In genomic region chr18:53991805-53992204, GRCh38 we compare ENCODE assay signal across 26 cellular contexts.
DNase-seq lines count a peak whose midpoint lies in the region; ATAC-seq and TF ChIP-seq lines count a peak whose summit lies in the region.
"Had no signal": no experiment of that assay in that cellular context is flagged by ENCODE, and none has a peak within 500 bp of the region (broad histone marks: within the 10 kb centered on the region; RNA-seq: fewer than 3 reads in every experiment).

No MANE protein-coding gene starts in this region.

- POLR2A ChIA-PET in HCT116 (lab: Charles Lee), result no interaction called here

- CTCF ChIA-PET in HCT116 (lab: Charles Lee), result no interaction called here

- ATAC-seq in HCT116, result peak; percentile 63
- ATAC-seq in stimulated activated naive B cell treated with anti-CD40 and anti-IgM and Interleukin-4, amounts not matched to agents 10 μg/mL and 1 μg/mL and 100 μg/mL, for 72 hours (replicated peaks), result no peak
- ATAC-seq: GM23338, left lobe of liver, WTC11 had no signal

- H3K36me3 Mint-ChIP-seq in stimulated activated naive B cell treated with anti-CD40 and anti-IgM and Interleukin-4, amounts not matched to agents 10 μg/mL and 1 μg/mL and 100 μg/mL, for 72 hours, result no peaks in the 10 kb centered on the region
- H3K36me3 Mint-ChIP-seq: WTC11 had no signal

- H3K4me3 Mint-ChIP-seq in stimulated activated naive B cell treated with anti-CD40 and anti-IgM and Interleukin-4, amounts not matched to agents 10 μg/mL and 1 μg/mL and 100 μg/mL, for 72 hours, result no peak overlapping the region
- H3K4me3 Mint-ChIP-seq: activated CD4-positive, alpha-beta memory T cell treated with anti-CD3 and anti-CD28 coated beads, Interleukin-2, amount 10 ng/mL, durations not matched to agents 7 days and 5 days; GM23338; stimulated activated naive CD8-positive, alpha-beta T cell treated with anti-CD3 and anti-CD28 coated beads, Interleukin-15, Interleukin-2, amounts not matched to agents 100 ng/mL and 50 ng/mL, for 24 hours; WTC11 had no signal

- H3K27ac Mint-ChIP-seq in stimulated activated naive B cell treated with anti-CD40 and anti-IgM and Interleukin-4, amounts not matched to agents 10 μg/mL and 1 μg/mL and 100 μg/mL, for 72 hours, result no peak overlapping the region
- H3K27ac Mint-ChIP-seq: activated CD4-positive, alpha-beta memory T cell treated with anti-CD3 and anti-CD28 coated beads, Interleukin-2, amount 10 ng/mL, durations not matched to agents 7 days and 5 days; GM23338; stimulated activated naive CD8-positive, alpha-beta T cell treated with anti-CD3 and anti-CD28 coated beads, Interleukin-15, Interleukin-2, amounts not matched to agents 100 ng/mL and 50 ng/mL, for 24 hours; WTC11 had no signal

- H3K27ac ChIP-seq in HCT116 (ENCODE audit: low read depth, low read length), result no peak overlapping the region
- H3K27ac ChIP-seq: upper lobe of left lung had no signal

- peaks cover 0 to 7% of the 10 kb centered on the region in 2 donors for H3K27me3 Mint-ChIP-seq in stimulated activated naive B cell treated with anti-CD40 and anti-IgM and Interleukin-4, amounts not matched to agents 10 μg/mL and 1 μg/mL and 100 μg/mL, for 72 hours
- H3K27me3 Mint-ChIP-seq: activated CD4-positive, alpha-beta memory T cell treated with anti-CD3 and anti-CD28 coated beads, Interleukin-2, amount 10 ng/mL, durations not matched to agents 7 days and 5 days had no signal

- no peak for TF ChIP-seq CTCF in HCT116 (IDR thresholded peaks at IDR 0.05 in 2 of 3, conservative IDR thresholded peaks at IDR 0.05 in 1 of 3; ENCODE audit: borderline replicate concordance in 1 of 3, insufficient read depth in 1 of 3, low read depth in 2 of 3, low read length in 2 of 3)

- no peaks in the 10 kb centered on the region for H3K27me3 ChIP-seq in HCT116 (ENCODE audit: insufficient read depth, low read length)
- H3K27me3 ChIP-seq: upper lobe of left lung had no signal

- H3K4me1 ChIP-seq in HCT116 (ENCODE audit: control insufficient read depth in 1 of 2, insufficient read depth in 2 of 2, low read length in 2 of 2), result peaks cover 5 to 19% of the 10 kb centered on the region in 2 experiments; a peak in 3 of 4 replicates
- H3K4me1 ChIP-seq: upper lobe of left lung had no signal

- H3K9me2 ChIP-seq in HCT116 (ENCODE audit: insufficient read depth), result no peaks in the 10 kb centered on the region
- H3K9me2 ChIP-seq: SK-N-SH had no signal

- BruUV-seq in HCT116 (replicated peaks; lab: Mats Ljungman, UMichigan), result no TSS peak

- peak overlapping the region in 1 of 2 experiments; percentile 27; a peak in 1 of 4 replicates for H3K4me3 ChIP-seq in HCT116 (replicated peaks in 1 of 2; ENCODE audit: low read depth in 1 of 2, low read length in 2 of 2)
- H3K4me3 ChIP-seq: GM23338, smooth muscle cell, upper lobe of left lung had no signal

- H3K4me1 Mint-ChIP-seq in stimulated activated naive B cell treated with anti-CD40 and anti-IgM and Interleukin-4, amounts not matched to agents 10 μg/mL and 1 μg/mL and 100 μg/mL, for 72 hours, result no peaks in the 10 kb centered on the region
- H3K4me1 Mint-ChIP-seq: activated CD4-positive, alpha-beta memory T cell treated with anti-CD3 and anti-CD28 coated beads, Interleukin-2, amount 10 ng/mL, durations not matched to agents 7 days and 5 days; GM23338; WTC11 had no signal

- intact Hi-C loops in HCT116 (cut with micrococcal nuclease), result no loop called here

- no peak overlapping the region for H3K9ac ChIP-seq in HCT116 (ENCODE audit: low read length)
- H3K9ac ChIP-seq: SK-N-SH had no signal

- DNase-seq in HCT116 (ENCODE audit: low read depth, low spot score) (no peak), amniotic epithelial cell (ENCODE audit: low read depth) (peak; percentile 22), fibroblast of the conjunctiva (ENCODE audit: low read depth) (peak; percentile 9), stromal cell of bone marrow (ENCODE audit: low read depth) (peak; percentile 13), activated gamma-delta T cell treated with Interleukin-2 at 50 U/mL for 16 hours (no peak), Kasumi-1 (lab: John Stamatoyannopoulos, UW) (no peak)
- no peak for DNase-seq in stimulated activated naive B cell treated with anti-CD40 and anti-IgM and Interleukin-4, amounts not matched to agents 10 μg/mL and 1 μg/mL and 100 μg/mL, for 72 hours
- DNase-seq: activated CD4-positive, alpha-beta memory T cell treated with anti-CD3 and anti-CD28 coated beads, Interleukin-2, amount 10 ng/mL, durations not matched to agents 7 days and 5 days; activated T-cell treated with anti-CD3 and anti-CD28 coated beads for 4 hours; amniotic stem cell; Calu3; cerebellar nuclear complex; KG1; NCI-H1105; NCI-H2081; NCI-H510A; NK-92 treated with Interleukin-12 subunit alpha and Interleukin-12 subunit beta, amount 100 ng/mL, for 24 hours; RPMI8226; SK-N-SH; stimulated activated CD4-positive, alpha-beta T cell treated with anti-CD3 and anti-CD28 coated beads, Interleukin-2, amount 100 ng/mL, for 48 hours; upper lobe of left lung had no signal

- H3K9me3 Mint-ChIP-seq in stimulated activated naive B cell treated with anti-CD40 and anti-IgM and Interleukin-4, amounts not matched to agents 10 μg/mL and 1 μg/mL and 100 μg/mL, for 72 hours, result peaks cover 0 to under 1% of the 10 kb centered on the region in 2 donors
- H3K9me3 Mint-ChIP-seq: activated CD4-positive, alpha-beta memory T cell treated with anti-CD3 and anti-CD28 coated beads, Interleukin-2, amount 10 ng/mL, durations not matched to agents 7 days and 5 days; GM23338; stimulated activated naive CD8-positive, alpha-beta T cell treated with anti-CD3 and anti-CD28 coated beads, Interleukin-15, Interleukin-2, amounts not matched to agents 100 ng/mL and 50 ng/mL, for 24 hours; WTC11 had no signal

- H3K79me2 ChIP-seq in HCT116 (ENCODE audit: insufficient read depth, low read length), result no peaks in the 10 kb centered on the region

- H4K20me1 ChIP-seq in HCT116 (ENCODE audit: insufficient read depth), result no peaks in the 10 kb centered on the region

- peak overlapping the region; percentile 54 for H3K4me2 ChIP-seq in HCT116 (ENCODE audit: low read length)
- H3K4me2 ChIP-seq: GM23338, SK-N-SH, smooth muscle cell had no signal

- RAD21 ChIA-PET in HCT116 (lab: Charles Lee; ENCODE audit: low non-redundant PET in 1 of 2, low total read pairs in 2 of 2, uncharacterized antibody in 2 of 2, unreplicated experiment in 2 of 2), result no interaction called here

- no peak overlapping the region for H2AFZ ChIP-seq in HCT116 (ENCODE audit: low read depth, low read length, poor library complexity, severe bottlenecking)

- no peaks in the 10 kb centered on the region for H3K9me3 ChIP-seq in HCT116 (ENCODE audit: control insufficient read depth in 1 of 2, insufficient read depth in 1 of 2, low read depth in 1 of 2, low read length in 2 of 2)
- H3K9me3 ChIP-seq: SK-N-SH, upper lobe of left lung had no signal

- TF ChIP-seq RAD21 in HCT116 (IDR thresholded peaks at IDR 0.05; ENCODE audit: low read depth), result no peak

- H3K36me3 ChIP-seq in HCT116 (ENCODE audit: control insufficient read depth in 1 of 2, insufficient read depth in 2 of 2, low read length in 2 of 2), result no peaks in the 10 kb centered on the region
- H3K36me3 ChIP-seq: upper lobe of left lung had no signal

- no peak for TF ChIP-seq POLR2A in HCT116 (IDR thresholded peaks at IDR 0.05; ENCODE audit: borderline replicate concordance, extremely low read depth, insufficient read depth, insufficient read length)

TF ChIP-seq in HCT116, 20 proteins besides CTCF, POLR2A, EP300 and RAD21:
- TF ChIP-seq FOSL1 (IDR thresholded peaks at IDR 0.05; ENCODE audit: low read depth), result peak; percentile 4; the same call in 1 of the 2 replicates
- TF ChIP-seq CEBPB (IDR thresholded peaks at IDR 0.05; ENCODE audit: low read depth), result no peak

Comparison
In these comparisons a context has a peak if more than half of its experiments do, and no peak if none do; other contexts are left out.
1. DNase-seq: peak in amniotic epithelial cell (single experiment), fibroblast of the conjunctiva (single experiment) and stromal cell of bone marrow (single experiment); none in HCT116 (single experiment), activated gamma-delta T cell treated with Interleukin-2 at 50 U/mL for 16 hours (single experiment), Kasumi-1 (0 of 2) and stimulated activated naive B cell treated with anti-CD40 and anti-IgM and Interleukin-4, amounts not matched to agents 10 μg/mL and 1 μg/mL and 100 μg/mL, for 72 hours (single experiment).